ENCODE assay signal across 9 cellular contexts in genomic region chr1:6248798-6249731, GRCh38. TPM values are rescaled to one million over a fixed set of nuclear protein-coding genes. Genes with fewer than 3 reads are reported as not detected.
DNase-seq lines count a peak whose midpoint lies in the region; ATAC-seq and TF ChIP-seq lines count a peak whose summit lies in the region.
"Had no signal": no experiment of that assay in that cellular context is flagged by ENCODE, and none has a peak within 500 bp of the region (broad histone marks: within the 10 kb centered on the region; RNA-seq: fewer than 3 reads in every experiment).

No MANE protein-coding gene starts in this region.

- H3K4me3 ChIP-seq in upper lobe of right lung, result no peak overlapping the region

- ATAC-seq in activated naive CD8-positive, alpha-beta T cell treated with anti-CD3 and anti-CD28 coated beads, Interleukin-2, amount 10 ng/mL, durations not matched to agents 7 days and 5 days (ENCODE audit: low read depth), result no peak
- peak; percentile 23 for ATAC-seq in upper lobe of right lung
- ATAC-seq: activated T-helper 17 cell treated with anti-CD3 and anti-CD28 coated beads, Interleukin-2, amount 50 U/mL, for 72 hours had no signal

- peaks cover 5% of the 10 kb centered on the region for H3K4me1 Mint-ChIP-seq in activated naive CD8-positive, alpha-beta T cell treated with anti-CD3 and anti-CD28 coated beads, Interleukin-2, amount 10 ng/mL, durations not matched to agents 7 days and 5 days
- H3K4me1 Mint-ChIP-seq in activated naive CD8-positive, alpha-beta T cell treated with anti-CD3 and anti-CD28 coated beads for 36 hours, result peaks cover 3% of the 10 kb centered on the region
- H3K4me1 Mint-ChIP-seq in chondrocyte (ENCODE audit: low read depth), result peaks cover 8% of the 10 kb centered on the region

- DNase-seq in activated naive CD8-positive, alpha-beta T cell treated with anti-CD3 and anti-CD28 coated beads, Interleukin-2, amount 10 ng/mL, durations not matched to agents 7 days and 5 days, result peak; percentile 47
- no peak for DNase-seq in activated naive CD8-positive, alpha-beta T cell treated with anti-CD3 and anti-CD28 coated beads for 36 hours
- DNase-seq in chondrocyte (ENCODE audit: low spot score) (peak; percentile 83), left kidney (ENCODE audit: low read depth, low spot score) (peak; percentile 71), upper lobe of right lung (no peak), LoVo (ENCODE audit: low spot score) (no peak), head of caudate nucleus (no peak)
- DNase-seq in stimulated activated CD4-positive, alpha-beta T cell treated with anti-CD3 and anti-CD28 coated beads, Interleukin-15, amount 100 ng/mL, for 24 hours, result no peak

- intact Hi-C loops in upper lobe of right lung (cut with DNase I) (loop anchor here (10.0 kb wide), 2 partner anchors 96 to 156 kb away; no protein-coding TSS in a partner anchor), head of caudate nucleus (cut with DNase I) (loop anchor here (5.0 kb wide), 3 partner anchors 93 to 197 kb away; no protein-coding TSS in a partner anchor)

- TF ChIP-seq CTCF in chondrocyte (IDR thresholded peaks at IDR 0.05) (peak; percentile 24), upper lobe of right lung (IDR thresholded peaks at IDR 0.05) (no peak)

- peaks cover 54% of the 10 kb centered on the region for H3K27me3 Mint-ChIP-seq in activated naive CD8-positive, alpha-beta T cell treated with anti-CD3 and anti-CD28 coated beads, Interleukin-2, amount 10 ng/mL, durations not matched to agents 7 days and 5 days
- H3K27me3 Mint-ChIP-seq in activated naive CD8-positive, alpha-beta T cell treated with anti-CD3 and anti-CD28 coated beads for 36 hours, result peaks cover 56% of the 10 kb centered on the region
- H3K27me3 Mint-ChIP-seq in chondrocyte (ENCODE audit: low read depth), result peaks cover 36% of the 10 kb centered on the region

- H3K4me1 ChIP-seq in upper lobe of right lung, result peaks cover 19% of the 10 kb centered on the region

- H3K27ac ChIP-seq in upper lobe of right lung, result no peak overlapping the region

- no peaks in the 10 kb centered on the region for H3K9me3 ChIP-seq in upper lobe of right lung

- no peaks in the 10 kb centered on the region for H3K9me3 Mint-ChIP-seq in activated naive CD8-positive, alpha-beta T cell treated with anti-CD3 and anti-CD28 coated beads, Interleukin-2, amount 10 ng/mL, durations not matched to agents 7 days and 5 days
- H3K9me3 Mint-ChIP-seq in activated naive CD8-positive, alpha-beta T cell treated with anti-CD3 and anti-CD28 coated beads for 36 hours, result no peaks in the 10 kb centered on the region
- H3K9me3 Mint-ChIP-seq in chondrocyte (ENCODE audit: low read depth), result no peaks in the 10 kb centered on the region
- H3K9me3 Mint-ChIP-seq: activated T-helper 17 cell treated with anti-CD3 and anti-CD28 coated beads, Interleukin-2, amount 50 U/mL, for 72 hours had no signal

- POLR2A ChIA-PET in activated naive CD8-positive, alpha-beta T cell treated with anti-CD3 and anti-CD28 coated beads, Interleukin-2, amount 10 ng/mL, durations not matched to agents 7 days and 5 days (lab: Charles Lee), result no interaction called here

- no peak overlapping the region for H3K27ac Mint-ChIP-seq in activated naive CD8-positive, alpha-beta T cell treated with anti-CD3 and anti-CD28 coated beads, Interleukin-2, amount 10 ng/mL, durations not matched to agents 7 days and 5 days
- no peak overlapping the region for H3K27ac Mint-ChIP-seq in activated naive CD8-positive, alpha-beta T cell treated with anti-CD3 and anti-CD28 coated beads for 36 hours
- no peak overlapping the region for H3K27ac Mint-ChIP-seq in chondrocyte (ENCODE audit: unreplicated experiment)
- H3K27ac Mint-ChIP-seq: activated T-helper 17 cell treated with anti-CD3 and anti-CD28 coated beads, Interleukin-2, amount 50 U/mL, for 72 hours had no signal

- no peaks in the 10 kb centered on the region for H3K36me3 Mint-ChIP-seq in activated naive CD8-positive, alpha-beta T cell treated with anti-CD3 and anti-CD28 coated beads, Interleukin-2, amount 10 ng/mL, durations not matched to agents 7 days and 5 days
- H3K36me3 Mint-ChIP-seq in activated naive CD8-positive, alpha-beta T cell treated with anti-CD3 and anti-CD28 coated beads for 36 hours, result no peaks in the 10 kb centered on the region
- no peaks in the 10 kb centered on the region for H3K36me3 Mint-ChIP-seq in chondrocyte (ENCODE audit: low read depth)

- no peaks in the 10 kb centered on the region for H3K36me3 ChIP-seq in upper lobe of right lung

- H3K4me3 Mint-ChIP-seq in activated naive CD8-positive, alpha-beta T cell treated with anti-CD3 and anti-CD28 coated beads, Interleukin-2, amount 10 ng/mL, durations not matched to agents 7 days and 5 days, result no peak overlapping the region
- no peak overlapping the region for H3K4me3 Mint-ChIP-seq in activated naive CD8-positive, alpha-beta T cell treated with anti-CD3 and anti-CD28 coated beads for 36 hours
- H3K4me3 Mint-ChIP-seq in chondrocyte (ENCODE audit: unreplicated experiment), result no peak overlapping the region
- H3K4me3 Mint-ChIP-seq: activated T-helper 17 cell treated with anti-CD3 and anti-CD28 coated beads, Interleukin-2, amount 50 U/mL, for 72 hours had no signal

- H3K27me3 ChIP-seq in upper lobe of right lung, result peaks cover 52% of the 10 kb centered on the region

RNA-seq across cellular contexts. Expression of gene HES3, which starts 5.1 kb away (rescaled TPM):
- not detected for total RNA-seq in activated naive CD8-positive, alpha-beta T cell treated with anti-CD3 and anti-CD28 coated beads, Interleukin-2, amount 10 ng/mL, durations not matched to agents 7 days and 5 days
- not detected for total RNA-seq in activated naive CD8-positive, alpha-beta T cell treated with anti-CD3 and anti-CD28 coated beads for 36 hours
- not detected in 3 replicates for total RNA-seq in chondrocyte
- not detected for total RNA-seq in upper lobe of right lung
- total RNA-seq: activated T-helper 17 cell treated with anti-CD3 and anti-CD28 coated beads, Interleukin-2, amount 50 U/mL, for 72 hours had no signal

RNA-seq across cellular contexts. Expression of gene GPR153, which starts 11.8 kb away (rescaled TPM):
- total RNA-seq in activated naive CD8-positive, alpha-beta T cell treated with anti-CD3 and anti-CD28 coated beads, Interleukin-2, amount 10 ng/mL, durations not matched to agents 7 days and 5 days, result under 1 TPM; 0.58 to 0.74 TPM
- under 1 TPM; 0.54 to 0.56 TPM for total RNA-seq in activated naive CD8-positive, alpha-beta T cell treated with anti-CD3 and anti-CD28 coated beads for 36 hours
- total RNA-seq in chondrocyte, result 4.2 to 5.8 TPM (median 4.4 TPM) in 3 replicates
- 16.9 TPM for total RNA-seq in upper lobe of right lung

RNA-seq across cellular contexts. Expression of gene ICMT, which starts 13.3 kb away (rescaled TPM):
- total RNA-seq in activated naive CD8-positive, alpha-beta T cell treated with anti-CD3 and anti-CD28 coated beads, Interleukin-2, amount 10 ng/mL, durations not matched to agents 7 days and 5 days, result 10 to 100 TPM; 40.3 to 40.4 TPM
- 10 to 100 TPM; 57.4 to 58.1 TPM for total RNA-seq in activated naive CD8-positive, alpha-beta T cell treated with anti-CD3 and anti-CD28 coated beads for 36 hours
- total RNA-seq in chondrocyte (72.7 to 94.2 TPM (median 73.1 TPM) in 3 replicates), upper lobe of right lung (56.9 TPM)

RNA-seq across cellular contexts. Expression of gene RNF207, which starts 43.1 kb away (rescaled TPM):
- total RNA-seq in activated naive CD8-positive, alpha-beta T cell treated with anti-CD3 and anti-CD28 coated beads, Interleukin-2, amount 10 ng/mL, durations not matched to agents 7 days and 5 days, result 1 to 10 TPM; 3.8 to 4.0 TPM
- 1 to 10 TPM; 5.0 to 6.2 TPM for total RNA-seq in activated naive CD8-positive, alpha-beta T cell treated with anti-CD3 and anti-CD28 coated beads for 36 hours
- total RNA-seq in chondrocyte, result 15.6 to 19.9 TPM (median 17.9 TPM) in 3 replicates
- 12.7 TPM for total RNA-seq in upper lobe of right lung

RNA-seq across cellular contexts. Expression of gene RPL22, which starts 49.7 kb away (rescaled TPM):
- 100 to 1,000 TPM; 309 to 343 TPM for total RNA-seq in activated naive CD8-positive, alpha-beta T cell treated with anti-CD3 and anti-CD28 coated beads, Interleukin-2, amount 10 ng/mL, durations not matched to agents 7 days and 5 days
- total RNA-seq in activated naive CD8-positive, alpha-beta T cell treated with anti-CD3 and anti-CD28 coated beads for 36 hours, result 100 to 1,000 TPM; 481 to 486 TPM
- 208 to 243 TPM (median 220 TPM) in 3 replicates for total RNA-seq in chondrocyte
- total RNA-seq in upper lobe of right lung, result 308 TPM

Comparison
In these comparisons a context has a peak if more than half of its experiments do, and no peak if none do; other contexts are left out.
1. DNase-seq: peak in activated naive CD8-positive, alpha-beta T cell treated with anti-CD3 and anti-CD28 coated beads, Interleukin-2, amount 10 ng/mL, durations not matched to agents 7 days and 5 days (single experiment), chondrocyte (single experiment) and left kidney (single experiment); none in activated naive CD8-positive, alpha-beta T cell treated with anti-CD3 and anti-CD28 coated beads for 36 hours (single experiment), upper lobe of right lung (single experiment), LoVo (single experiment), head of caudate nucleus (0 of 42) and stimulated activated CD4-positive, alpha-beta T cell treated with anti-CD3 and anti-CD28 coated beads, Interleukin-15, amount 100 ng/mL, for 24 hours (single experiment).